In genomic region chr11:111446404-111447152, GRCh38 we compare ENCODE assay signal across 9 cellular contexts.
A peak's percentile ranks its signal among the peaks of the same experiment; 100 is the strongest.
DNase-seq lines count a peak whose midpoint lies in the region; ATAC-seq and TF ChIP-seq lines count a peak whose summit lies in the region.
"Had no signal": no experiment of that assay in that cellular context is flagged by ENCODE, and none has a peak within 500 bp of the region (broad histone marks: within the 10 kb centered on the region; RNA-seq: fewer than 3 reads in every experiment).

No MANE protein-coding gene starts in this region.

- peak; percentile 90 for DNase-seq in DMS79 (lab: John Stamatoyannopoulos, UW)
- peak; percentile 95 for DNase-seq in Jurkat, Clone E6-1 (ENCODE audit: low read depth, low spot score)
- DNase-seq in OCI-LY7 (ENCODE audit: low spot score), result peak; percentile 96
- peak; percentile 74 for DNase-seq in activated T-cell treated with anti-CD3 and anti-CD28 coated beads for 24 hours (ENCODE audit: low read depth)
- peak; percentile 64 to 83 for DNase-seq in stimulated activated naive CD8-positive, alpha-beta T cell treated with anti-CD3 and anti-CD28 coated beads, Interleukin-15, amount 100 ng/mL, for 72 hours

- no TSS peak for BruUV-seq in OCI-LY7 (replicated peaks; lab: Mats Ljungman, UMichigan)

- no peaks in the 10 kb centered on the region for H3K9me3 ChIP-seq in OCI-LY7 (ENCODE audit: low read length)

- H3K4me3 Mint-ChIP-seq in nephron, result no peak overlapping the region
- no peak overlapping the region for H3K4me3 Mint-ChIP-seq in stimulated activated naive CD8-positive, alpha-beta T cell treated with anti-CD3 and anti-CD28 coated beads, Interleukin-15, amount 100 ng/mL, for 72 hours

- H3K4me2 ChIP-seq in OCI-LY7 (ENCODE audit: low read length), result peak overlapping the region; percentile 48

- intact Hi-C loops in OCI-LY7 (cut with micrococcal nuclease; ENCODE audit: unreplicated experiment), result loop anchor here (1.0 to 10.0 kb wide), 6 partner anchors 10 to 1242 kb away; no protein-coding TSS in a partner anchor

- H3K4me3 ChIP-seq in Jurkat, Clone E6-1 (ENCODE audit: low read length), result no peak overlapping the region
- no peak overlapping the region for H3K4me3 ChIP-seq in OCI-LY7 (ENCODE audit: low read depth, low read length, poor library complexity, severe bottlenecking)
- H3K4me3 ChIP-seq: skin epidermis had no signal

- no peaks in the 10 kb centered on the region for H3K9me2 ChIP-seq in OCI-LY7 (ENCODE audit: insufficient read depth, low read length)

- ATAC-seq in GM21717 (IDR thresholded peaks at IDR 0.05; ENCODE audit: unreplicated experiment), result peak; percentile 87
- ATAC-seq in esophagus mucosa, result peak; percentile 95
- ATAC-seq in stimulated activated naive CD8-positive, alpha-beta T cell treated with anti-CD3 and anti-CD28 coated beads, Interleukin-15, amount 100 ng/mL, for 72 hours, result peak; percentile 96

- no peak overlapping the region for H3K27ac ChIP-seq in OCI-LY7 (ENCODE audit: low read depth, low read length, poor library complexity, severe bottlenecking)

- CTCF ChIA-PET in OCI-LY7 (lab: Charles Lee; ENCODE audit: unreplicated experiment), result interaction anchor here (0.8 to 1.6 kb wide), 7 partner anchors 9 to 216 kb away, joined by 3 to 9 read pairs (median 4); no protein-coding TSS in a partner anchor

- H4K20me1 ChIP-seq in OCI-LY7 (ENCODE audit: insufficient read depth, low read length), result no peaks in the 10 kb centered on the region

- POLR2A ChIA-PET in OCI-LY7 (lab: Charles Lee), result interaction anchor here (0.6 to 2.4 kb wide), 6 partner anchors 9 to 165 kb away, joined by 3 to 14 read pairs (median 4); no protein-coding TSS in a partner anchor

- H2AFZ ChIP-seq in OCI-LY7 (ENCODE audit: low read length), result peak overlapping the region; percentile 30; the same call in 1 of the 2 replicates

- no peaks in the 10 kb centered on the region for H3K9me3 Mint-ChIP-seq in nephron
- no peaks in the 10 kb centered on the region for H3K9me3 Mint-ChIP-seq in stimulated activated naive CD8-positive, alpha-beta T cell treated with anti-CD3 and anti-CD28 coated beads, Interleukin-15, amount 100 ng/mL, for 72 hours

- no peaks in the 10 kb centered on the region for H3K36me3 ChIP-seq in OCI-LY7 (ENCODE audit: insufficient read depth, low read length)

- peaks cover 23% of the 10 kb centered on the region for H3K4me1 Mint-ChIP-seq in nephron
- H3K4me1 Mint-ChIP-seq in stimulated activated naive CD8-positive, alpha-beta T cell treated with anti-CD3 and anti-CD28 coated beads, Interleukin-15, amount 100 ng/mL, for 72 hours, result peaks cover 20% of the 10 kb centered on the region

- peak; percentile 95 for TF ChIP-seq CTCF in OCI-LY7 (conservative IDR thresholded peaks at IDR 0.05; ENCODE audit: low read length)
- TF ChIP-seq CTCF in nephron (IDR thresholded peaks at IDR 0.05; ENCODE audit: unreplicated experiment in 3 of 3), result peak; percentile 77 to 84 (median 79)

- H3K27me3 Mint-ChIP-seq in nephron (ENCODE audit: low read depth), result peaks cover 33% of the 10 kb centered on the region
- no peaks in the 10 kb centered on the region for H3K27me3 Mint-ChIP-seq in stimulated activated naive CD8-positive, alpha-beta T cell treated with anti-CD3 and anti-CD28 coated beads, Interleukin-15, amount 100 ng/mL, for 72 hours

- peak overlapping the region in 2 of 3 experiments; percentile 1 to 76 for H3K27ac Mint-ChIP-seq in nephron
- peak overlapping the region; percentile 0 to 15 for H3K27ac Mint-ChIP-seq in stimulated activated naive CD8-positive, alpha-beta T cell treated with anti-CD3 and anti-CD28 coated beads, Interleukin-15, amount 100 ng/mL, for 72 hours

- H3K36me3 Mint-ChIP-seq in nephron (ENCODE audit: low read depth), result no peaks in the 10 kb centered on the region

- no peaks in the 10 kb centered on the region for H3K79me2 ChIP-seq in OCI-LY7 (ENCODE audit: insufficient read depth, low read depth, low read length)

- H3K4me1 ChIP-seq in OCI-LY7 (ENCODE audit: insufficient read depth, low read length, poor library complexity, severe bottlenecking), result peaks cover 53% of the 10 kb centered on the region
